ENCODE assay signal across 21 cellular contexts in the genomic region with DNA sequence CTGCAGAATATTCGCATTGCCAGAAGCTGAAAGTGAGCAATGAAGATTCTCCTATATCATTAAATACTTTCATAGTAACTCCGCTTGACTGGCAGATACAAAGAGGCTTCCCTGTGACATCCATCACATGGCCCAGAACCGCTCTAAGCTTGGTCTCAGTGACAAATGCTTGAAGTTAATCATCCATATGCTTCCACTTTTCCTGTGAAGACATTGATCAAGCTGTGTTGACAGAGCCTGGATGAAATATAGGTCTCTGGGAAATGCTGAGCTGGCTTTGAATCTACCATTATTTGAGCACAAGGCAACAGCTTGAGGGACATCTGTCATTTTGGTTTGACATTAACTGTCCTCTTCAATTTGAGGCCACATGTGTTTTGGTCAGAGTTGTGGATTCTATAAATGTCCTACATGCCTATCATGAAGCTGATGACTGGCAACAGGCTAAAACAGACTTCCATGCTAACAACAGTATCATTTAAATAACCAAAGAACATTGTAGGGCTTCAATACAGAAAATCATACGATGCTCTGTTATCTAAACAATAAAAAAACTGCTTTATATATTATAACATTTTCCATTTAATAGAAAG.
"Had no signal": no experiment of that assay in that cellular context is flagged by ENCODE, and none has a peak within 500 bp of the region (broad histone marks: within the 10 kb centered on the region; RNA-seq: fewer than 3 reads in every experiment).

No MANE protein-coding gene starts in this region.

- H3K4me3 Mint-ChIP-seq: naive B cell; natural killer cell treated with Interleukin-12 subunit alpha and Interleukin-12 subunit beta and Interleukin-15 and Interleukin-18, amount 100 ng/mL, for 72 hours; neural progenitor cell; stimulated activated memory B cell treated with anti-CD40 and anti-IgM and Interleukin-4, amounts not matched to agents 10 μg/mL and 1 μg/mL and 100 μg/mL, for 72 hours had no signal

- H3K9me3 ChIP-seq: prostate gland, thoracic aorta had no signal

- H3K4me2 ChIP-seq: neural progenitor cell had no signal

- H2AFZ ChIP-seq: neural progenitor cell had no signal

- ATAC-seq: left lobe of liver; natural killer cell treated with Interleukin-12 subunit alpha and Interleukin-12 subunit beta and Interleukin-15 and Interleukin-18, amount 100 ng/mL, for 72 hours; right cardiac atrium; stimulated activated memory B cell treated with anti-CD40 and anti-IgM and Interleukin-4, amounts not matched to agents 10 μg/mL and 1 μg/mL and 100 μg/mL, for 72 hours; stimulated activated naive CD8-positive, alpha-beta T cell treated with anti-CD3 and anti-CD28 coated beads, Interleukin-15, Interleukin-2, amounts not matched to agents 100 U/mL and 50 U/mL, for 24 hours had no signal

- DNase-seq: cerebellar nuclear complex; cortex of kidney; head of caudate nucleus; mesenchymal stem cell; midbrain; naive B cell; nucleus accumbens; right cardiac atrium; sigmoid colon; spleen; stimulated activated CD4-positive, alpha-beta T cell treated with anti-CD3 and anti-CD28 coated beads, Interleukin-4, amount 100 ng/mL, for 4 hours; stimulated activated naive CD8-positive, alpha-beta T cell treated with anti-CD3 and anti-CD28 coated beads, Interleukin-15, Interleukin-2, amounts not matched to agents 100 U/mL and 50 U/mL, for 24 hours; upper lobe of left lung had no signal

- H3K4me1 ChIP-seq: neural progenitor cell, prostate gland, sigmoid colon, spleen, tibial nerve, upper lobe of left lung had no signal

- H3K36me3 Mint-ChIP-seq: naive B cell; neural progenitor cell; stimulated activated memory B cell treated with anti-CD40 and anti-IgM and Interleukin-4, amounts not matched to agents 10 μg/mL and 1 μg/mL and 100 μg/mL, for 72 hours had no signal

- H3K27ac Mint-ChIP-seq: naive B cell; natural killer cell treated with Interleukin-12 subunit alpha and Interleukin-12 subunit beta and Interleukin-15 and Interleukin-18, amount 100 ng/mL, for 72 hours; neural progenitor cell; stimulated activated memory B cell treated with anti-CD40 and anti-IgM and Interleukin-4, amounts not matched to agents 10 μg/mL and 1 μg/mL and 100 μg/mL, for 72 hours had no signal

- H3K4me3 ChIP-seq: neural progenitor cell, prostate gland, sigmoid colon, skin epidermis, spleen, thoracic aorta, tibial nerve, upper lobe of left lung had no signal

- H3K9ac ChIP-seq: neural progenitor cell had no signal

- H3K36me3 ChIP-seq: neural progenitor cell, prostate gland, sigmoid colon, spleen, thoracic aorta, tibial nerve, upper lobe of left lung had no signal

- H3K27ac ChIP-seq: neural progenitor cell, prostate gland, sigmoid colon, skin epidermis, spleen, thoracic aorta, tibial nerve, upper lobe of left lung had no signal

- H3K27me3 ChIP-seq: neural progenitor cell, sigmoid colon, spleen, tibial nerve, upper lobe of left lung had no signal

- H3K4me1 Mint-ChIP-seq: naive B cell; neural progenitor cell; stimulated activated memory B cell treated with anti-CD40 and anti-IgM and Interleukin-4, amounts not matched to agents 10 μg/mL and 1 μg/mL and 100 μg/mL, for 72 hours had no signal

- H3K9me3 Mint-ChIP-seq: stimulated activated memory B cell treated with anti-CD40 and anti-IgM and Interleukin-4, amounts not matched to agents 10 μg/mL and 1 μg/mL and 100 μg/mL, for 72 hours had no signal

- H3K27me3 Mint-ChIP-seq: naive B cell; natural killer cell treated with Interleukin-12 subunit alpha and Interleukin-12 subunit beta and Interleukin-15 and Interleukin-18, amount 100 ng/mL, for 72 hours; stimulated activated memory B cell treated with anti-CD40 and anti-IgM and Interleukin-4, amounts not matched to agents 10 μg/mL and 1 μg/mL and 100 μg/mL, for 72 hours had no signal
